In genomic region chr11:19474954-19475811, GRCh38 we compare ENCODE assay signal across 1 cellular context.
TF ChIP-seq lines count a peak whose summit lies in the region.

No MANE protein-coding gene starts in this region.

TF ChIP-seq in SK-N-SH, 30 proteins besides CTCF, POLR2A, EP300 and RAD21 (continued from another document):
- TF ChIP-seq IRF3 (IDR thresholded peaks at IDR 0.05; ENCODE audit: low read depth, low read length) (no peak), POLR2AphosphoS5 (IDR thresholded peaks at IDR 0.05; ENCODE audit: low read depth, low read length) (no peak), GABPA (IDR thresholded peaks at IDR 0.05; ENCODE audit: low read depth) (no peak), RCOR1 (IDR thresholded peaks at IDR 0.05; ENCODE audit: low read length) (no peak), RFX5 (IDR thresholded peaks at IDR 0.05; ENCODE audit: low read length) (no peak), MAX (IDR thresholded peaks at IDR 0.05; ENCODE audit: low read depth) (no peak), CHD2 (IDR thresholded peaks at IDR 0.05; ENCODE audit: low read length, partially characterized antibody) (no peak), RXRA (IDR thresholded peaks at IDR 0.05; ENCODE audit: borderline replicate concordance, low read depth) (no peak), SIN3A (IDR thresholded peaks at IDR 0.05; ENCODE audit: borderline replicate concordance, low read depth, low read length) (no peak), JUND (IDR thresholded peaks at IDR 0.05) (no peak), TCF12 (IDR thresholded peaks at IDR 0.05) (no peak), TEAD4 (IDR thresholded peaks at IDR 0.05; ENCODE audit: borderline replicate concordance, insufficient read depth) (no peak), GATA2 (CRISPR knock-in tag; IDR thresholded peaks at IDR 0.05) (no peak)
